ENCODE assay signal across 21 cellular contexts in genomic region chr4:100796333-100796732, GRCh38.
"Had no signal": no experiment of that assay in that cellular context is flagged by ENCODE, and none has a peak within 500 bp of the region (broad histone marks: within the 10 kb centered on the region; RNA-seq: fewer than 3 reads in every experiment).

No MANE protein-coding gene starts in this region.

- H2AFZ ChIP-seq: parathyroid adenoma had no signal

- H3K27me3 ChIP-seq: esophagus muscularis mucosa, gastroesophageal sphincter, right lobe of liver, suprapubic skin, thyroid gland, upper lobe of right lung, vagina had no signal

- H3K4me1 ChIP-seq: esophagus muscularis mucosa, gastroesophageal sphincter, parathyroid adenoma, psoas muscle, right lobe of liver, thyroid gland, upper lobe of right lung had no signal

- DNase-seq: effector memory CD8-positive, alpha-beta T cell; glutamatergic neuron; islet precursor cell; mammary epithelial cell; naive thymus-derived CD4-positive, alpha-beta T cell; nephron progenitor cell; psoas muscle; retina; right lobe of liver; stimulated activated CD4-positive, alpha-beta T cell treated with anti-CD3 and anti-CD28 coated beads, Interleukin-4, amount 100 ng/mL, for 1 hour; stimulated activated CD8-positive, alpha-beta memory T cell treated with anti-CD3 and anti-CD28 coated beads, Interleukin-4, amount 100 ng/mL, for 48 hours; stimulated activated naive CD8-positive, alpha-beta T cell treated with anti-CD3 and anti-CD28 coated beads, Interleukin-15, Interleukin-2, amounts not matched to agents 100 U/mL and 50 U/mL, for 24 hours; thyroid gland; upper lobe of right lung had no signal

- H3K79me2 ChIP-seq: parathyroid adenoma had no signal

- H3K36me3 ChIP-seq: esophagus muscularis mucosa, gastroesophageal sphincter, right lobe of liver, suprapubic skin, thyroid gland, upper lobe of right lung, vagina had no signal

- ATAC-seq: effector memory CD8-positive, alpha-beta T cell; gastroesophageal sphincter; naive thymus-derived CD4-positive, alpha-beta T cell; psoas muscle; stimulated activated effector memory CD8-positive, alpha-beta T cell treated with anti-CD3 and anti-CD28 coated beads, Interleukin-12 subunit alpha, Interleukin-12 subunit beta, amount 100 ng/mL, for 72 hours; stimulated activated naive CD8-positive, alpha-beta T cell treated with anti-CD3 and anti-CD28 coated beads, Interleukin-15, Interleukin-2, amounts not matched to agents 100 U/mL and 50 U/mL, for 24 hours; upper lobe of right lung had no signal

- H3K9me3 ChIP-seq: esophagus muscularis mucosa, gastroesophageal sphincter, psoas muscle, right lobe of liver, suprapubic skin, thyroid gland, upper lobe of right lung, vagina had no signal

- H3K4me3 ChIP-seq: esophagus muscularis mucosa, gastroesophageal sphincter, psoas muscle, right lobe of liver, suprapubic skin, thyroid gland, upper lobe of right lung, vagina had no signal

- H3K9ac ChIP-seq: parathyroid adenoma had no signal

- H3K27ac ChIP-seq: epithelial cell of prostate, esophagus muscularis mucosa, gastroesophageal sphincter, parathyroid adenoma, psoas muscle, right lobe of liver, suprapubic skin, thyroid gland, upper lobe of right lung, vagina had no signal
